Comparison of ENCODE assay signal across 1 cellular context in genomic region chr2:238139141-238139840, GRCh38.
TF ChIP-seq lines count a peak whose summit lies in the region.

No MANE protein-coding gene starts in this region.

TF ChIP-seq in K562, 482 proteins besides CTCF, POLR2A, EP300 and RAD21 (continued from another document):
- TF ChIP-seq ZBTB11 (CRISPR knock-in tag; IDR thresholded peaks at IDR 0.05): no peak
- TF ChIP-seq CXXC5 (CRISPR knock-in tag; IDR thresholded peaks at IDR 0.05): peak; percentile 47
- TF ChIP-seq E2F6 (IDR thresholded peaks at IDR 0.05; ENCODE audit: borderline replicate concordance in 1 of 2, extremely low read depth in 1 of 2, insufficient read depth in 1 of 2, insufficient read length in 1 of 2, low read depth in 1 of 2, low read length in 1 of 2, poor library complexity in 1 of 2, severe bottlenecking in 1 of 2): peak in 1 of 2 experiments; percentile 58
- no peak for TF ChIP-seq ZNF197 (CRISPR knock-in tag; IDR thresholded peaks at IDR 0.05; ENCODE audit: low read depth)
TF ChIP-seq in K562: peak in this region for 22.
